Comparison of ENCODE assay signal across 35 cellular contexts in genomic region chr12:4745249-4745648, GRCh38. TPM values are rescaled to one million over a fixed set of nuclear protein-coding genes. Genes with fewer than 3 reads are reported as not detected.
"Had no signal": no experiment of that assay in that cellular context is flagged by ENCODE, and none has a peak within 500 bp of the region (broad histone marks: within the 10 kb centered on the region; RNA-seq: fewer than 3 reads in every experiment).

No MANE protein-coding gene starts in this region.

- H3K27ac Mint-ChIP-seq: activated B cell treated with CpG ODN at 0.5 μM for 24 hours; activated CD4-positive, alpha-beta memory T cell treated with anti-CD3 and anti-CD28 coated beads for 36 hours; activated naive CD8-positive, alpha-beta T cell treated with anti-CD3 and anti-CD28 coated beads for 36 hours; activated T-cell treated with anti-CD3 and anti-CD28 coated beads, Interleukin-2, amount 50 U/mL, for 72 hours; activated T-helper 17 cell treated with anti-CD3 and anti-CD28 coated beads, Interleukin-2, amount 50 U/mL, for 72 hours had no signal

- H3K27me3 ChIP-seq: ascending aorta, Peyer's patch had no signal

- H3K9me3 ChIP-seq: Peyer's patch had no signal

- H3K36me3 Mint-ChIP-seq: activated naive CD8-positive, alpha-beta T cell treated with anti-CD3 and anti-CD28 coated beads for 36 hours had no signal

- H3K4me3 ChIP-seq: ascending aorta, Peyer's patch had no signal

- H3K36me3 ChIP-seq: ascending aorta, Peyer's patch had no signal

- H3K27ac ChIP-seq: Peyer's patch, VCaP had no signal

- H3K4me3 Mint-ChIP-seq: activated B cell treated with CpG ODN at 0.5 μM for 24 hours; activated CD4-positive, alpha-beta memory T cell treated with anti-CD3 and anti-CD28 coated beads for 36 hours; activated naive CD8-positive, alpha-beta T cell treated with anti-CD3 and anti-CD28 coated beads for 36 hours; activated T-cell treated with anti-CD3 and anti-CD28 coated beads, Interleukin-2, amount 50 U/mL, for 72 hours; activated T-helper 17 cell treated with anti-CD3 and anti-CD28 coated beads, Interleukin-2, amount 50 U/mL, for 72 hours had no signal

- ATAC-seq: activated T-cell treated with anti-CD3 and anti-CD28 coated beads, Interleukin-2, amount 50 U/mL, for 72 hours; activated T-helper 17 cell treated with anti-CD3 and anti-CD28 coated beads, Interleukin-2, amount 50 U/mL, for 72 hours; PC-3 had no signal

- H3K9me3 Mint-ChIP-seq: activated T-cell treated with anti-CD3 and anti-CD28 coated beads, Interleukin-2, amount 50 U/mL, for 72 hours; activated T-helper 17 cell treated with anti-CD3 and anti-CD28 coated beads, Interleukin-2, amount 50 U/mL, for 72 hours had no signal

- H3K4me1 ChIP-seq: ascending aorta, Peyer's patch had no signal

- DNase-seq: activated B cell treated with CpG ODN at 0.5 μM for 24 hours; activated CD4-positive, alpha-beta memory T cell treated with anti-CD3 and anti-CD28 coated beads for 36 hours; activated CD4-positive, alpha-beta T cell treated with anti-CD3 and anti-CD28 coated beads for 4 hours; activated CD4-positive, alpha-beta T cell treated with anti-CD3 and anti-CD28 coated beads, Interleukin-2, amount 50 U/mL, for 1 hour; activated CD4-positive, CD25-positive, alpha-beta regulatory T cell treated with anti-CD3 and anti-CD28 coated beads, Interleukin-2, amount 50 U/mL, for 72 hours; activated effector memory CD4-positive, alpha-beta T cell treated with anti-CD3 and anti-CD28 coated beads, Interleukin-2, amount 50 U/mL, for 16 hours; activated naive CD4-positive, alpha-beta T cell; activated naive CD4-positive, alpha-beta T cell treated with anti-CD3 and anti-CD28 coated beads, Interleukin-2, amount 50 U/mL, for 16 hours; activated naive CD8-positive, alpha-beta T cell treated with anti-CD3 and anti-CD28 coated beads for 36 hours; activated T-cell treated with anti-CD3 and anti-CD28 coated beads, Interleukin-2, amount 50 U/mL, for 1 hour; activated T-cell treated with anti-CD3 and anti-CD28 coated beads, Interleukin-2, amount 50 U/mL, for 72 hours; amniotic stem cell; caudate nucleus; NCI-H1092 treated with DMSO at 0.1 percent for 48 hours; NCI-H1417; NCI-H146; NCI-H187; NCI-H2029 treated with DMSO at 0.1 percent for 48 hours; NCI-H2107; NCI-H2171; NCI-H510A; NCI-H526; NCI-H748 treated with DMSO at 0.1 percent for 48 hours; NK-92 treated with Interleukin-12 subunit alpha and Interleukin-12 subunit beta, amount 100 ng/mL, for 24 hours; PC-3; Peyer's patch; RPMI8226; SW 1271; T-helper 1 cell; T-helper 2 cell; T-helper 9 cell had no signal

- H3K4me1 Mint-ChIP-seq: activated B cell treated with CpG ODN at 0.5 μM for 24 hours; activated naive CD8-positive, alpha-beta T cell treated with anti-CD3 and anti-CD28 coated beads for 36 hours; activated T-helper 17 cell treated with anti-CD3 and anti-CD28 coated beads, Interleukin-2, amount 50 U/mL, for 72 hours had no signal

RNA-seq across cellular contexts. Expression of gene GALNT8, which starts 25.0 kb away (rescaled TPM):
- total RNA-seq: ascending aorta, M059J, PC-3 had no signal
